Comparison of ENCODE assay signal across 29 cellular contexts in the genomic region with DNA sequence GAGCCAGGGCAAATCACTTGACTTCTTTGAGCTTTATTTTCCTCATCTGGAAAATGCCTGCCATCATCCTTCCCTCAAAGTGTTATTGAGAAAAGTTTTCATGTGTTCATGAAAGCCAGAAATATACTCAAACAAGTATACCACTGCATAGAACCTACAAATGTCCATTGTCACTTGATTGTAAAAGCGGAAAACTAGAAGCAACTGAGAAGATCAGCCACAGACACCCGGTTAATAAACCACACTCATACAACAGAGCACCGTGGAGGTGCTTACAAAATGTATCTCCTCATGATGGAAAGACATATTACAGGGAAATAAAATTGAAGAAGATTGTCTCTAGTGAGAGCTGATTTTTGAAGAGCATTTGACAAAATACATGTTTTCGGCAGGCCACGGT.
"Had no signal": no experiment of that assay in that cellular context is flagged by ENCODE, and none has a peak within 500 bp of the region (broad histone marks: within the 10 kb centered on the region; RNA-seq: fewer than 3 reads in every experiment).

No MANE protein-coding gene starts in this region.

- H3K9me3 Mint-ChIP-seq: natural killer cell had no signal

- H3K27me3 Mint-ChIP-seq: stimulated activated memory B cell treated with anti-CD40 and anti-IgM and Interleukin-4, amounts not matched to agents 10 μg/mL and 1 μg/mL and 100 μg/mL, for 72 hours had no signal

- DNase-seq: heart right ventricle; hippocampal formation; kidney glomerular epithelial cell; left cardiac atrium; lower lobe of right lung; mammary epithelial cell; naive B cell; natural killer cell; nephron progenitor cell; ovary; posterior cingulate gyrus; retina; right cardiac atrium; spleen; stimulated activated CD4-positive, alpha-beta T cell treated with anti-CD3 and anti-CD28 coated beads, Interleukin-4, amount 100 ng/mL, for 4 hours; stimulated activated CD8-positive, alpha-beta memory T cell treated with anti-CD3 and anti-CD28 coated beads, Interleukin-4, amount 100 ng/mL, for 48 hours; stimulated activated naive CD4-positive, alpha-beta T cell treated with Interleukin-2 at 50 U/mL for 16 hours; stimulated activated naive CD8-positive, alpha-beta T cell treated with anti-CD3 and anti-CD28 coated beads, Interleukin-15, amount 100 ng/mL, for 72 hours; substantia nigra; uterus had no signal

- H3K27ac ChIP-seq: heart right ventricle, lower lobe of right lung, neural progenitor cell, neutrophil, ovary, prostate gland, skin epidermis, spleen, tibial nerve, uterus had no signal

- H3K4me1 Mint-ChIP-seq: naive B cell; natural killer cell; stimulated activated memory B cell treated with anti-CD40 and anti-IgM and Interleukin-4, amounts not matched to agents 10 μg/mL and 1 μg/mL and 100 μg/mL, for 72 hours; stimulated activated naive CD8-positive, alpha-beta T cell treated with anti-CD3 and anti-CD28 coated beads, Interleukin-15, amount 100 ng/mL, for 72 hours had no signal

- H3K27me3 ChIP-seq: neural progenitor cell, ovary, tibial nerve, uterus had no signal

- H3K27ac Mint-ChIP-seq: naive B cell; natural killer cell; neural progenitor cell; stimulated activated memory B cell treated with anti-CD40 and anti-IgM and Interleukin-4, amounts not matched to agents 10 μg/mL and 1 μg/mL and 100 μg/mL, for 72 hours; stimulated activated naive CD8-positive, alpha-beta T cell treated with anti-CD3 and anti-CD28 coated beads, Interleukin-15, amount 100 ng/mL, for 72 hours had no signal

- H3K4me2 ChIP-seq: neural progenitor cell had no signal

- H3K4me3 ChIP-seq: heart right ventricle, lower lobe of right lung, neural progenitor cell, ovary, prostate gland, skin epidermis, spleen, tibial nerve, uterus had no signal

- H3K36me3 ChIP-seq: heart right ventricle, lower lobe of right lung, neural progenitor cell, neutrophil, ovary, prostate gland, spleen, tibial nerve, uterus had no signal

- H3K4me3 Mint-ChIP-seq: mesothelial cell of epicardium; natural killer cell; nephron progenitor cell; neural progenitor cell; stimulated activated memory B cell treated with anti-CD40 and anti-IgM and Interleukin-4, amounts not matched to agents 10 μg/mL and 1 μg/mL and 100 μg/mL, for 72 hours; stimulated activated naive CD8-positive, alpha-beta T cell treated with anti-CD3 and anti-CD28 coated beads, Interleukin-15, amount 100 ng/mL, for 72 hours had no signal

- H3K4me1 ChIP-seq: heart right ventricle, prostate gland, tibial nerve, uterus had no signal

- H3K36me3 Mint-ChIP-seq: naive B cell; natural killer cell; neural progenitor cell; stimulated activated memory B cell treated with anti-CD40 and anti-IgM and Interleukin-4, amounts not matched to agents 10 μg/mL and 1 μg/mL and 100 μg/mL, for 72 hours had no signal

- H3K9ac ChIP-seq: neural progenitor cell had no signal

- ATAC-seq: heart right ventricle; left cardiac atrium; left lobe of liver; lower lobe of right lung; natural killer cell; right cardiac atrium; sciatic nerve; stimulated activated memory B cell treated with anti-CD40 and anti-IgM and Interleukin-4, amounts not matched to agents 10 μg/mL and 1 μg/mL and 100 μg/mL, for 72 hours; stimulated activated naive CD8-positive, alpha-beta T cell treated with anti-CD3 and anti-CD28 coated beads, Interleukin-15, amount 100 ng/mL, for 72 hours had no signal

- H3K9me3 ChIP-seq: lower lobe of right lung, neutrophil, ovary, prostate gland, uterus had no signal
